In the genomic region with DNA sequence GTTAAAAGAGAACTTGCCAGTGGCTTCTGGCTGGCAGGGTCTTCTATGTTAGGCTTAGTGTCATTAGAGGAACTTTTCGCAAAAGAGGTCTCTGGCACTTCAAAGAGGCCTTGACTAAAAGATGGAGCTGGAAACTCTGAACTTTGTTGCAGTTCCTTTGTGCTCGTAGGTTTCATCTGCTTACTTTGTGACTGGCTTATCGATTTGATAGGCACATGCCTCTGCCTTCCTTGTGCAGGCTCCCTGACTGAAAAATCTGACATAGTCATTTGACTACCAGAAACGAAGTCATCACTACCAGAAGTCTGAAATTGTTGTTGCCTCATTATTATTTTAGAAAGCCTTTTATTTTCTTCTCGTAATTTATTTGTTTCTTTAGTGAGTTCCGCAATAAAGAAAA, we compare ENCODE assay signal across 23 cellular contexts.
DNase-seq lines count a peak whose midpoint lies in the region; ATAC-seq, FAIRE-seq and TF ChIP-seq lines count a peak whose summit lies in the region.
"Had no signal": no experiment of that assay in that cellular context is flagged by ENCODE, and none has a peak within 500 bp of the region (broad histone marks: within the 10 kb centered on the region; RNA-seq: fewer than 3 reads in every experiment).

No MANE protein-coding gene starts in this region.

- no peaks in the 10 kb centered on the region for H3K27me3 Mint-ChIP-seq in stimulated activated naive CD8-positive, alpha-beta T cell treated with anti-CD3 and anti-CD28 coated beads, Interleukin-15, Interleukin-2, amounts not matched to agents 100 ng/mL and 50 ng/mL, for 24 hours

- CTCF ChIA-PET in GM12878 (lab: Yijun Ruan, JAX): interaction anchor here (1.4 kb wide), 1 partner anchor 10 kb away, joined by 3 read pairs; no protein-coding TSS in a partner anchor

- H3K36me3 Mint-ChIP-seq in stimulated activated naive CD8-positive, alpha-beta T cell treated with anti-CD3 and anti-CD28 coated beads, Interleukin-15, Interleukin-2, amounts not matched to agents 100 ng/mL and 50 ng/mL, for 24 hours (ENCODE audit: low read depth): peaks cover 12% of the 10 kb centered on the region

- no peak overlapping the region for H3K4me3 Mint-ChIP-seq in stimulated activated naive CD8-positive, alpha-beta T cell treated with anti-CD3 and anti-CD28 coated beads, Interleukin-15, Interleukin-2, amounts not matched to agents 100 ng/mL and 50 ng/mL, for 24 hours
- H3K4me3 Mint-ChIP-seq: CD8-positive, alpha-beta memory T cell had no signal

- 0 out of 2 replicates have a peak overlapping the region, but pooled peaks have one; percentile 12 for H3K9ac ChIP-seq in GM12878 (ENCODE audit: control insufficient read depth, insufficient read depth, low read length)
- H3K9ac ChIP-seq: KMS-11 had no signal

- 40% methylated on average over 6 of the region's 6 CpGs for WGBS in GM12878 (ENCODE audit: insufficient coverage, insufficient replicate concordance, low lambda C conversion rate, missing lambda C conversion rate)

- H3K27ac ChIP-seq in GM12878 (ENCODE audit: control insufficient read depth, insufficient read depth): peak overlapping the region; percentile 24; the same call in 1 of the 2 replicates
- H3K27ac ChIP-seq: KMS-11, SJCRH30 had no signal

- H3K27ac Mint-ChIP-seq in stimulated activated naive CD8-positive, alpha-beta T cell treated with anti-CD3 and anti-CD28 coated beads, Interleukin-15, Interleukin-2, amounts not matched to agents 100 ng/mL and 50 ng/mL, for 24 hours: peak overlapping the region; percentile 45

- no TSS peak for BruUV-seq in GM12878 (replicated peaks; lab: Mats Ljungman, UMichigan)

- no peaks in the 10 kb centered on the region for H3K27me3 ChIP-seq in GM12878 (replicated peaks in 1 of 2; ENCODE audit: control insufficient read depth in 2 of 2, insufficient read depth in 2 of 2, low read length in 1 of 2)
- H3K27me3 ChIP-seq: SJCRH30 had no signal

- in situ Hi-C loops in GM12878 (cut with MboI): loop anchor here (10.0 kb wide), 1 partner anchor 171 kb away; no protein-coding TSS in a partner anchor

- RAD21 ChIA-PET in GM12878 (lab: Charles Lee; ENCODE audit: unreplicated experiment): interaction anchor here (1.5 kb wide), 1 partner anchor 101 kb away, joined by 5 read pairs; no protein-coding TSS in a partner anchor

- no peaks in the 10 kb centered on the region for H3K79me2 ChIP-seq in GM12878 (ENCODE audit: control insufficient read depth, insufficient read depth, low read length)

- no peaks in the 10 kb centered on the region; a peak in 1 of 4 replicates for H3K36me3 ChIP-seq in GM12878 (ENCODE audit: control insufficient read depth in 2 of 2, insufficient read depth in 2 of 2, low read length in 1 of 2)
- H3K36me3 ChIP-seq: SJCRH30 had no signal

- no peak for TF ChIP-seq EP300 in GM12878 (IDR thresholded peaks at IDR 0.05; ENCODE audit: borderline replicate concordance in 1 of 2, control insufficient read depth in 1 of 2, low read depth in 2 of 2, low read length in 2 of 2)

- H3K4me2 ChIP-seq in GM12878 (ENCODE audit: control insufficient read depth, insufficient read depth): no peak overlapping the region
- H3K4me2 ChIP-seq: KMS-11 had no signal

- peak; percentile 59 for FAIRE-seq in GM18507 (lab: Jason Lieb, UNC)
- no peak for FAIRE-seq in GM12878 (lab: Jason Lieb, UNC)
- FAIRE-seq: H1, HTR-8/SVneo, RCC 7860 had no signal

- H3K4me1 Mint-ChIP-seq in stimulated activated naive CD8-positive, alpha-beta T cell treated with anti-CD3 and anti-CD28 coated beads, Interleukin-15, Interleukin-2, amounts not matched to agents 100 ng/mL and 50 ng/mL, for 24 hours (ENCODE audit: low read depth): peaks cover 11% of the 10 kb centered on the region
- H3K4me1 Mint-ChIP-seq: CD8-positive, alpha-beta memory T cell had no signal

- DNase-seq in stimulated activated naive CD8-positive, alpha-beta T cell treated with anti-CD3 and anti-CD28 coated beads, Interleukin-15, Interleukin-2, amounts not matched to agents 100 U/mL and 50 U/mL, for 24 hours: no peak
- DNase-seq in GM18507 (ENCODE audit: extremely low spot score, insufficient read length, low read depth): no peak
- DNase-seq in GM12878 (ENCODE audit: low read depth, low spot score): no peak
- no peak for DNase-seq in Kasumi-1 (lab: John Stamatoyannopoulos, UW)
- DNase-seq: C1 segment of cervical spinal cord; Calu3; CD8-positive, alpha-beta memory T cell; DMS153; NCI-H1105; NCI-H146; NCI-H2029; NCI-H226; NCI-H510A treated with DMSO at 0.1 percent for 48 hours; NCI-H774; SJCRH30 had no signal

- ATAC-seq in stimulated activated naive CD8-positive, alpha-beta T cell treated with anti-CD3 and anti-CD28 coated beads, Interleukin-15, Interleukin-2, amounts not matched to agents 100 U/mL and 50 U/mL, for 24 hours: no peak
- no peak for ATAC-seq in GM12878
- ATAC-seq in GM18502 (IDR thresholded peaks at IDR 0.05; ENCODE audit: poor library complexity, unreplicated experiment): no peak
- no peak for ATAC-seq in GM21447 (IDR thresholded peaks at IDR 0.05; ENCODE audit: unreplicated experiment)
- ATAC-seq: HCT116 had no signal

- H4K20me1 ChIP-seq in GM12878 (ENCODE audit: control insufficient read depth, insufficient read depth): no peaks in the 10 kb centered on the region

- no peak for TF ChIP-seq POLR2A in GM12878 (IDR thresholded peaks at IDR 0.05; ENCODE audit: low read depth, low read length)

- no peak overlapping the region for H2AFZ ChIP-seq in GM12878 (ENCODE audit: control insufficient read depth, low read depth, low read length)

- H3K4me3 ChIP-seq in GM12878: no peak overlapping the region
- H3K4me3 ChIP-seq: SJCRH30 had no signal

- TF ChIP-seq CTCF in GM12878 (IDR thresholded peaks at IDR 0.05 in 2 of 3, conservative IDR thresholded peaks at IDR 0.05 in 1 of 3; ENCODE audit: control insufficient read depth in 2 of 3, extremely low read depth in 1 of 3, insufficient read depth in 1 of 3, low read depth in 3 of 3, low read length in 3 of 3): no peak

- H3K4me1 ChIP-seq in GM12878 (ENCODE audit: control insufficient read depth, insufficient read depth, low read length): peaks cover 5% of the 10 kb centered on the region

- POLR2A ChIA-PET in GM12878 (lab: Charles Lee): no interaction called here

- no peaks in the 10 kb centered on the region for H3K9me3 Mint-ChIP-seq in stimulated activated naive CD8-positive, alpha-beta T cell treated with anti-CD3 and anti-CD28 coated beads, Interleukin-15, Interleukin-2, amounts not matched to agents 100 ng/mL and 50 ng/mL, for 24 hours
- H3K9me3 Mint-ChIP-seq: CD8-positive, alpha-beta memory T cell had no signal

- no peak for TF ChIP-seq RAD21 in GM12878 (IDR thresholded peaks at IDR 0.05; ENCODE audit: insufficient read depth, low read depth, low read length)

- intact Hi-C loops in GM12878 (cut with micrococcal nuclease; ENCODE audit: unreplicated experiment): no loop called here

- SMC1A ChIA-PET in GM12878 (lab: Charles Lee; ENCODE audit: uncharacterized antibody, unreplicated experiment): no interaction called here

- no peaks in the 10 kb centered on the region; the same call in 2 of the 3 replicates for H3K9me3 ChIP-seq in GM12878 (replicated peaks; ENCODE audit: control insufficient read depth, insufficient read depth, low read length)
- H3K9me3 ChIP-seq: SJCRH30 had no signal

TF ChIP-seq in GM12878, 131 proteins besides CTCF, POLR2A, EP300 and RAD21 (continues in another document):
- no peak for TF ChIP-seq SREBF1 (IDR thresholded peaks at IDR 0.05; ENCODE audit: low read length)
- TF ChIP-seq RAD51 (IDR thresholded peaks at IDR 0.05): no peak
- TF ChIP-seq GATAD2B (conservative IDR thresholded peaks at IDR 0.05; ENCODE audit: low read depth): no peak
- TF ChIP-seq REST (IDR thresholded peaks at IDR 0.05; ENCODE audit: low read depth, low read length): no peak
- TF ChIP-seq RBBP5 (conservative IDR thresholded peaks at IDR 0.05): no peak
- TF ChIP-seq SRF (IDR thresholded peaks at IDR 0.05; ENCODE audit: low read depth in 2 of 2, low read length in 2 of 2): no peak
- no peak for TF ChIP-seq MEF2B (IDR thresholded peaks at IDR 0.05; ENCODE audit: partially characterized antibody, poor library complexity, severe bottlenecking)
- TF ChIP-seq, protein P1, sequence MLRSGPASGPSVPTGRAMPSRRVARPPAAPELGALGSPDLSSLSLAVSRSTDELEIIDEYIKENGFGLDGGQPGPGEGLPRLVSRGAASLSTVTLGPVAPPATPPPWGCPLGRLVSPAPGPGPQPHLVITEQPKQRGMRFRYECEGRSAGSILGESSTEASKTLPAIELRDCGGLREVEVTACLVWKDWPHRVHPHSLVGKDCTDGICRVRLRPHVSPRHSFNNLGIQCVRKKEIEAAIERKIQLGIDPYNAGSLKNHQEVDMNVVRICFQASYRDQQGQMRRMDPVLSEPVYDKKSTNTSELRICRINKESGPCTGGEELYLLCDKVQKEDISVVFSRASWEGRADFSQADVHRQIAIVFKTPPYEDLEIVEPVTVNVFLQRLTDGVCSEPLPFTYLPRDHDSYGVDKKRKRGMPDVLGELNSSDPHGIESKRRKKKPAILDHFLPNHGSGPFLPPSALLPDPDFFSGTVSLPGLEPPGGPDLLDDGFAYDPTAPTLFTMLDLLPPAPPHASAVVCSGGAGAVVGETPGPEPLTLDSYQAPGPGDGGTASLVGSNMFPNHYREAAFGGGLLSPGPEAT (IDR thresholded peaks at IDR 0.05; ENCODE audit: low read depth): no peak
- no peak for TF ChIP-seq POLR2AphosphoS2 (IDR thresholded peaks at IDR 0.05; ENCODE audit: low read depth, low read length)
